Comparison of ENCODE assay signal across 1 cellular context in genomic region chr14:23602181-23603095, GRCh38.
TF ChIP-seq lines count a peak whose summit lies in the region.

No MANE protein-coding gene starts in this region.

TF ChIP-seq in HepG2, 621 proteins besides CTCF, POLR2A, EP300 and RAD21 (continued from another document and continues in another):
- TF ChIP-seq ZBTB25 (CRISPR knock-in tag; IDR thresholded peaks at IDR 0.05) = peak; percentile 51; the same call in 1 of the 2 replicates
- TF ChIP-seq MTF1 (CRISPR knock-in tag; IDR thresholded peaks at IDR 0.05) = no peak
- TF ChIP-seq SALL1 (CRISPR knock-in tag; IDR thresholded peaks at IDR 0.05) = peak; percentile 97
- no peak for TF ChIP-seq IRX3 (CRISPR knock-in tag; IDR thresholded peaks at IDR 0.05; ENCODE audit: borderline replicate concordance, low read depth)
- peak; percentile 86; the same call in 1 of the 2 replicates for TF ChIP-seq SIX1 (CRISPR knock-in tag; IDR thresholded peaks at IDR 0.05; ENCODE audit: borderline replicate concordance)
- TF ChIP-seq ARID4A (CRISPR knock-in tag; IDR thresholded peaks at IDR 0.05; ENCODE audit: borderline replicate concordance) = no peak; the same call in 1 of the 2 replicates
- no peak for TF ChIP-seq ZBTB46 (CRISPR knock-in tag; IDR thresholded peaks at IDR 0.05; ENCODE audit: borderline replicate concordance)
- TF ChIP-seq ZNF256 (CRISPR knock-in tag; conservative IDR thresholded peaks at IDR 0.05) = no peak
- TF ChIP-seq ZNF296 (CRISPR knock-in tag; conservative IDR thresholded peaks at IDR 0.05) = 0 out of 2 replicates have a peak, but pooled peaks have one; percentile 50
- TF ChIP-seq DBP (CRISPR knock-in tag; IDR thresholded peaks at IDR 0.05; ENCODE audit: not compliant biosample characterization) = no peak
- no peak for TF ChIP-seq NCOR1 (IDR thresholded peaks at IDR 0.05; ENCODE audit: borderline replicate concordance, low read length)
- TF ChIP-seq RCOR2 (CRISPR knock-in tag; IDR thresholded peaks at IDR 0.05) = peak; percentile 90
- peak; percentile 80 for TF ChIP-seq FOXC1 (CRISPR knock-in tag; IDR thresholded peaks at IDR 0.05; ENCODE audit: borderline replicate concordance)
- TF ChIP-seq ZNF629 (CRISPR knock-in tag; conservative IDR thresholded peaks at IDR 0.05) = peak; percentile 59; the same call in 1 of the 2 replicates
- no peak for TF ChIP-seq HIVEP1 (CRISPR knock-in tag; IDR thresholded peaks at IDR 0.05)
- no peak for TF ChIP-seq GPBP1L1 (CRISPR knock-in tag; IDR thresholded peaks at IDR 0.05)
- no peak for TF ChIP-seq MYNN (CRISPR knock-in tag; IDR thresholded peaks at IDR 0.05; ENCODE audit: low read depth)
- peak; percentile 71 for TF ChIP-seq KDM6A (CRISPR knock-in tag; IDR thresholded peaks at IDR 0.05; ENCODE audit: low read depth)
- TF ChIP-seq SRF (IDR thresholded peaks at IDR 0.05; ENCODE audit: low read depth, low read length) = no peak
- peak; percentile 91 for TF ChIP-seq ZNF609 (CRISPR knock-in tag; IDR thresholded peaks at IDR 0.05; ENCODE audit: borderline replicate concordance)
- TF ChIP-seq RFX1 (IDR thresholded peaks at IDR 0.05) = peak; percentile 54
- peak; percentile 80; the same call in 1 of the 2 replicates for TF ChIP-seq ZNF253 (CRISPR knock-in tag; IDR thresholded peaks at IDR 0.05; ENCODE audit: borderline replicate concordance)
- TF ChIP-seq SP4 (CRISPR knock-in tag; IDR thresholded peaks at IDR 0.05) = no peak
- TF ChIP-seq ZNF83 (CRISPR knock-in tag; IDR thresholded peaks at IDR 0.05; ENCODE audit: borderline replicate concordance) = no peak
- peak; percentile 79 for TF ChIP-seq MLX (CRISPR knock-in tag; IDR thresholded peaks at IDR 0.05)
- TF ChIP-seq ZNF607 (CRISPR knock-in tag; IDR thresholded peaks at IDR 0.05; ENCODE audit: borderline replicate concordance) = no peak; the same call in 1 of the 2 replicates
- TF ChIP-seq ARNTL (CRISPR knock-in tag; IDR thresholded peaks at IDR 0.05) = peak; percentile 89
- no peak for TF ChIP-seq MAZ (IDR thresholded peaks at IDR 0.05; ENCODE audit: borderline replicate concordance, low read depth, low read length)
- TF ChIP-seq MAZ (CRISPR knock-in tag; IDR thresholded peaks at IDR 0.05; ENCODE audit: low read depth) = peak; percentile 35
- TF ChIP-seq MYPOP (CRISPR knock-in tag; IDR thresholded peaks at IDR 0.05) = peak; percentile 64; the same call in 1 of the 2 replicates
- 0 out of 2 replicates have a peak, but pooled peaks have one; percentile 29 for TF ChIP-seq HIC2 (CRISPR knock-in tag; IDR thresholded peaks at IDR 0.05; ENCODE audit: low read depth)
- no peak; the same call in 1 of the 2 replicates for TF ChIP-seq GTF3A (CRISPR knock-in tag; conservative IDR thresholded peaks at IDR 0.05)
- TF ChIP-seq GZF1 (CRISPR knock-in tag; IDR thresholded peaks at IDR 0.05) = no peak
- TF ChIP-seq TFDP1 (CRISPR knock-in tag; IDR thresholded peaks at IDR 0.05; ENCODE audit: borderline replicate concordance) = peak; percentile 31; the same call in 1 of the 2 replicates
- no peak for TF ChIP-seq SUZ12 (IDR thresholded peaks at IDR 0.05; ENCODE audit: low read depth, low read length)
- TF ChIP-seq SRSF4 (IDR thresholded peaks at IDR 0.05; ENCODE audit: low read depth, low read length, poor library complexity, severe bottlenecking) = no peak
- no peak for TF ChIP-seq ZNF282 (IDR thresholded peaks at IDR 0.05; ENCODE audit: partially characterized antibody)
